1 cellular context compared by ENCODE assay signal in the genomic region with DNA sequence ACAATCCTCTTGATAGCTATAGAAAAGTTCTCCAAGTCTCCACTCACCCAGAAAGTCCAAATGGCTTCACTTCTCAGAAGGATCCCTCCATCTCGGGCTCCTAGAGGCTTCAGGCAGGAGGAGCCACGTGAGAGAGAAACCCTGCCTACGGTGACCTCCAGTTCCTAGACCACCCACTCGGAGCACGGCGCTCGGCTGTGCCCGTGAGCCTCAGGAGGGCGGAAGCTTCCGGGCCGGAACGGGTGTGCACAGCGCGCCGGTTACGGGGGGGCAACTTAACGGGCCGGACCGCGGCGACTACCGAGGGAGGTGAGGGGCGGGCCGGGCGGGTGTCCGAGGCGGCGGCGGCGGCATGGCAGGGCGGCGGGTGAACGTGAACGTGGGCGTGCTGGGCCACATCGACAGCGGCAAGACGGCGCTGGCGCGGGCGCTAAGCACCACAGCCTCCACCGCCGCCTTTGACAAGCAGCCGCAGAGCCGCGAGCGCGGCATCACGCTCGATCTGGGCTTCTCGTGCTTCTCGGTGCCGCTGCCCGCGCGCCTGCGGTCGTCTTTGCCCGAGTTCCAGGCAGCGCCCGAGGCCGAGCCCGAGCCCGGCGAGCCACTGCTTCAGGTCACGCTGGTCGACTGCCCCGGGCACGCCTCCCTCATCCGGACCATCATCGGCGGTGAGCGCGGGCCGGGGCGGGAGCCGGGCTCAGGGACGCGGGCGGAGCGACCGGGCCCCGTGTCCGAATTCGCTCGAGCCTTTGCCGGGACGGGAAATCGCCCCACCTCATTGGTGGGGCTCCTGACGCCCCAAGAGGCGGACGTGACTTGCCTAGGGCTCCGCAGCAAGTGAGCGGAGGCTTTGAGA.
TF ChIP-seq lines count a peak whose summit lies in the region.

A gene with protein sequence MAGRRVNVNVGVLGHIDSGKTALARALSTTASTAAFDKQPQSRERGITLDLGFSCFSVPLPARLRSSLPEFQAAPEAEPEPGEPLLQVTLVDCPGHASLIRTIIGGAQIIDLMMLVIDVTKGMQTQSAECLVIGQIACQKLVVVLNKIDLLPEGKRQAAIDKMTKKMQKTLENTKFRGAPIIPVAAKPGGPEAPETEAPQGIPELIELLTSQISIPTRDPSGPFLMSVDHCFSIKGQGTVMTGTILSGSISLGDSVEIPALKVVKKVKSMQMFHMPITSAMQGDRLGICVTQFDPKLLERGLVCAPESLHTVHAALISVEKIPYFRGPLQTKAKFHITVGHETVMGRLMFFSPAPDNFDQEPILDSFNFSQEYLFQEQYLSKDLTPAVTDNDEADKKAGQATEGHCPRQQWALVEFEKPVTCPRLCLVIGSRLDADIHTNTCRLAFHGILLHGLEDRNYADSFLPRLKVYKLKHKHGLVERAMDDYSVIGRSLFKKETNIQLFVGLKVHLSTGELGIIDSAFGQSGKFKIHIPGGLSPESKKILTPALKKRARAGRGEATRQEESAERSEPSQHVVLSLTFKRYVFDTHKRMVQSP (plus strand): TSS at position 326 of the 856 bp plus-strand sequence. CDS start 27 bp downstream, at position 353.

TF ChIP-seq in HepG2, 621 proteins besides CTCF, POLR2A, EP300 and RAD21 (continued from another document and continues in another):
- TF ChIP-seq, protein P1, sequence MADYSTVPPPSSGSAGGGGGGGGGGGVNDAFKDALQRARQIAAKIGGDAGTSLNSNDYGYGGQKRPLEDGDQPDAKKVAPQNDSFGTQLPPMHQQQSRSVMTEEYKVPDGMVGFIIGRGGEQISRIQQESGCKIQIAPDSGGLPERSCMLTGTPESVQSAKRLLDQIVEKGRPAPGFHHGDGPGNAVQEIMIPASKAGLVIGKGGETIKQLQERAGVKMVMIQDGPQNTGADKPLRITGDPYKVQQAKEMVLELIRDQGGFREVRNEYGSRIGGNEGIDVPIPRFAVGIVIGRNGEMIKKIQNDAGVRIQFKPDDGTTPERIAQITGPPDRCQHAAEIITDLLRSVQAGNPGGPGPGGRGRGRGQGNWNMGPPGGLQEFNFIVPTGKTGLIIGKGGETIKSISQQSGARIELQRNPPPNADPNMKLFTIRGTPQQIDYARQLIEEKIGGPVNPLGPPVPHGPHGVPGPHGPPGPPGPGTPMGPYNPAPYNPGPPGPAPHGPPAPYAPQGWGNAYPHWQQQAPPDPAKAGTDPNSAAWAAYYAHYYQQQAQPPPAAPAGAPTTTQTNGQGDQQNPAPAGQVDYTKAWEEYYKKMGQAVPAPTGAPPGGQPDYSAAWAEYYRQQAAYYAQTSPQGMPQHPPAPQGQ (CRISPR knock-in tag; IDR thresholded peaks at IDR 0.05; ENCODE audit: borderline replicate concordance), result 0 out of 2 replicates have a peak, but pooled peaks have one; percentile 27
- TF ChIP-seq ZNF776 (CRISPR knock-in tag; IDR thresholded peaks at IDR 0.05) (peak; percentile 93), ZSCAN30 (CRISPR knock-in tag; IDR thresholded peaks at IDR 0.05) (peak; percentile 82; the same call in 1 of the 2 replicates), ZNF605 (CRISPR knock-in tag; IDR thresholded peaks at IDR 0.05) (peak; percentile 17; the same call in 1 of the 2 replicates), ZNF468 (CRISPR knock-in tag; IDR thresholded peaks at IDR 0.05) (0 out of 2 replicates have a peak, but pooled peaks have one; percentile 81), ZNF354B (CRISPR knock-in tag; IDR thresholded peaks at IDR 0.05) (peak; percentile 70; the same call in 1 of the 2 replicates), ZNF160 (CRISPR knock-in tag; IDR thresholded peaks at IDR 0.05) (peak; percentile 94), ZNF549 (CRISPR knock-in tag; IDR thresholded peaks at IDR 0.05) (no peak), ZBTB42 (CRISPR knock-in tag; IDR thresholded peaks at IDR 0.05) (peak; percentile 81; the same call in 1 of the 2 replicates), JDP2 (CRISPR knock-in tag; IDR thresholded peaks at IDR 0.05; ENCODE audit: borderline replicate concordance) (no peak), SRF (IDR thresholded peaks at IDR 0.05; ENCODE audit: low read depth, low read length) (peak; percentile 42; the same call in 1 of the 2 replicates), MED1 (CRISPR knock-in tag; IDR thresholded peaks at IDR 0.05) (peak; percentile 90), DPF2 (CRISPR knock-in tag; IDR thresholded peaks at IDR 0.05; ENCODE audit: borderline replicate concordance, low read depth) (peak; percentile 34; the same call in 1 of the 2 replicates), KDM5B (CRISPR knock-in tag; IDR thresholded peaks at IDR 0.05; ENCODE audit: borderline replicate concordance) (peak; percentile 98; the same call in 1 of the 2 replicates), TCF7 (IDR thresholded peaks at IDR 0.05; ENCODE audit: low read depth) (no peak), RFX3 (CRISPR knock-in tag; IDR thresholded peaks at IDR 0.05) (0 out of 2 replicates have a peak, but pooled peaks have one; percentile 31), ZNF138 (CRISPR knock-in tag; IDR thresholded peaks at IDR 0.05; ENCODE audit: low read depth) (peak; percentile 95), THYN1 (CRISPR knock-in tag; IDR thresholded peaks at IDR 0.05; ENCODE audit: borderline replicate concordance, low read depth) (0 out of 2 replicates have a peak, but pooled peaks have one; percentile 74), ZNF333 (CRISPR knock-in tag; IDR thresholded peaks at IDR 0.05; ENCODE audit: borderline replicate concordance) (no peak; the same call in 1 of the 2 replicates)
- TF ChIP-seq, protein P2, sequence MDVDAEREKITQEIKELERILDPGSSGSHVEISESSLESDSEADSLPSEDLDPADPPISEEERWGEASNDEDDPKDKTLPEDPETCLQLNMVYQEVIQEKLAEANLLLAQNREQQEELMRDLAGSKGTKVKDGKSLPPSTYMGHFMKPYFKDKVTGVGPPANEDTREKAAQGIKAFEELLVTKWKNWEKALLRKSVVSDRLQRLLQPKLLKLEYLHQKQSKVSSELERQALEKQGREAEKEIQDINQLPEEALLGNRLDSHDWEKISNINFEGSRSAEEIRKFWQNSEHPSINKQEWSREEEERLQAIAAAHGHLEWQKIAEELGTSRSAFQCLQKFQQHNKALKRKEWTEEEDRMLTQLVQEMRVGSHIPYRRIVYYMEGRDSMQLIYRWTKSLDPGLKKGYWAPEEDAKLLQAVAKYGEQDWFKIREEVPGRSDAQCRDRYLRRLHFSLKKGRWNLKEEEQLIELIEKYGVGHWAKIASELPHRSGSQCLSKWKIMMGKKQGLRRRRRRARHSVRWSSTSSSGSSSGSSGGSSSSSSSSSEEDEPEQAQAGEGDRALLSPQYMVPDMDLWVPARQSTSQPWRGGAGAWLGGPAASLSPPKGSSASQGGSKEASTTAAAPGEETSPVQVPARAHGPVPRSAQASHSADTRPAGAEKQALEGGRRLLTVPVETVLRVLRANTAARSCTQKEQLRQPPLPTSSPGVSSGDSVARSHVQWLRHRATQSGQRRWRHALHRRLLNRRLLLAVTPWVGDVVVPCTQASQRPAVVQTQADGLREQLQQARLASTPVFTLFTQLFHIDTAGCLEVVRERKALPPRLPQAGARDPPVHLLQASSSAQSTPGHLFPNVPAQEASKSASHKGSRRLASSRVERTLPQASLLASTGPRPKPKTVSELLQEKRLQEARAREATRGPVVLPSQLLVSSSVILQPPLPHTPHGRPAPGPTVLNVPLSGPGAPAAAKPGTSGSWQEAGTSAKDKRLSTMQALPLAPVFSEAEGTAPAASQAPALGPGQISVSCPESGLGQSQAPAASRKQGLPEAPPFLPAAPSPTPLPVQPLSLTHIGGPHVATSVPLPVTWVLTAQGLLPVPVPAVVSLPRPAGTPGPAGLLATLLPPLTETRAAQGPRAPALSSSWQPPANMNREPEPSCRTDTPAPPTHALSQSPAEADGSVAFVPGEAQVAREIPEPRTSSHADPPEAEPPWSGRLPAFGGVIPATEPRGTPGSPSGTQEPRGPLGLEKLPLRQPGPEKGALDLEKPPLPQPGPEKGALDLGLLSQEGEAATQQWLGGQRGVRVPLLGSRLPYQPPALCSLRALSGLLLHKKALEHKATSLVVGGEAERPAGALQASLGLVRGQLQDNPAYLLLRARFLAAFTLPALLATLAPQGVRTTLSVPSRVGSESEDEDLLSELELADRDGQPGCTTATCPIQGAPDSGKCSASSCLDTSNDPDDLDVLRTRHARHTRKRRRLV (CRISPR knock-in tag; IDR thresholded peaks at IDR 0.05), result no peak; the same call in 1 of the 2 replicates
- TF ChIP-seq, protein P3, sequence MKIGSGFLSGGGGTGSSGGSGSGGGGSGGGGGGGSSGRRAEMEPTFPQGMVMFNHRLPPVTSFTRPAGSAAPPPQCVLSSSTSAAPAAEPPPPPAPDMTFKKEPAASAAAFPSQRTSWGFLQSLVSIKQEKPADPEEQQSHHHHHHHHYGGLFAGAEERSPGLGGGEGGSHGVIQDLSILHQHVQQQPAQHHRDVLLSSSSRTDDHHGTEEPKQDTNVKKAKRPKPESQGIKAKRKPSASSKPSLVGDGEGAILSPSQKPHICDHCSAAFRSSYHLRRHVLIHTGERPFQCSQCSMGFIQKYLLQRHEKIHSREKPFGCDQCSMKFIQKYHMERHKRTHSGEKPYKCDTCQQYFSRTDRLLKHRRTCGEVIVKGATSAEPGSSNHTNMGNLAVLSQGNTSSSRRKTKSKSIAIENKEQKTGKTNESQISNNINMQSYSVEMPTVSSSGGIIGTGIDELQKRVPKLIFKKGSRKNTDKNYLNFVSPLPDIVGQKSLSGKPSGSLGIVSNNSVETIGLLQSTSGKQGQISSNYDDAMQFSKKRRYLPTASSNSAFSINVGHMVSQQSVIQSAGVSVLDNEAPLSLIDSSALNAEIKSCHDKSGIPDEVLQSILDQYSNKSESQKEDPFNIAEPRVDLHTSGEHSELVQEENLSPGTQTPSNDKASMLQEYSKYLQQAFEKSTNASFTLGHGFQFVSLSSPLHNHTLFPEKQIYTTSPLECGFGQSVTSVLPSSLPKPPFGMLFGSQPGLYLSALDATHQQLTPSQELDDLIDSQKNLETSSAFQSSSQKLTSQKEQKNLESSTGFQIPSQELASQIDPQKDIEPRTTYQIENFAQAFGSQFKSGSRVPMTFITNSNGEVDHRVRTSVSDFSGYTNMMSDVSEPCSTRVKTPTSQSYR (CRISPR knock-in tag; IDR thresholded peaks at IDR 0.05; ENCODE audit: borderline replicate concordance), result peak; percentile 37; the same call in 1 of the 2 replicates
- TF ChIP-seq, protein P4, sequence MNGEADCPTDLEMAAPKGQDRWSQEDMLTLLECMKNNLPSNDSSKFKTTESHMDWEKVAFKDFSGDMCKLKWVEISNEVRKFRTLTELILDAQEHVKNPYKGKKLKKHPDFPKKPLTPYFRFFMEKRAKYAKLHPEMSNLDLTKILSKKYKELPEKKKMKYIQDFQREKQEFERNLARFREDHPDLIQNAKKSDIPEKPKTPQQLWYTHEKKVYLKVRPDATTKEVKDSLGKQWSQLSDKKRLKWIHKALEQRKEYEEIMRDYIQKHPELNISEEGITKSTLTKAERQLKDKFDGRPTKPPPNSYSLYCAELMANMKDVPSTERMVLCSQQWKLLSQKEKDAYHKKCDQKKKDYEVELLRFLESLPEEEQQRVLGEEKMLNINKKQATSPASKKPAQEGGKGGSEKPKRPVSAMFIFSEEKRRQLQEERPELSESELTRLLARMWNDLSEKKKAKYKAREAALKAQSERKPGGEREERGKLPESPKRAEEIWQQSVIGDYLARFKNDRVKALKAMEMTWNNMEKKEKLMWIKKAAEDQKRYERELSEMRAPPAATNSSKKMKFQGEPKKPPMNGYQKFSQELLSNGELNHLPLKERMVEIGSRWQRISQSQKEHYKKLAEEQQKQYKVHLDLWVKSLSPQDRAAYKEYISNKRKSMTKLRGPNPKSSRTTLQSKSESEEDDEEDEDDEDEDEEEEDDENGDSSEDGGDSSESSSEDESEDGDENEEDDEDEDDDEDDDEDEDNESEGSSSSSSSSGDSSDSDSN (CRISPR knock-in tag; IDR thresholded peaks at IDR 0.05), result peak; percentile 96
- TF ChIP-seq, protein P5, sequence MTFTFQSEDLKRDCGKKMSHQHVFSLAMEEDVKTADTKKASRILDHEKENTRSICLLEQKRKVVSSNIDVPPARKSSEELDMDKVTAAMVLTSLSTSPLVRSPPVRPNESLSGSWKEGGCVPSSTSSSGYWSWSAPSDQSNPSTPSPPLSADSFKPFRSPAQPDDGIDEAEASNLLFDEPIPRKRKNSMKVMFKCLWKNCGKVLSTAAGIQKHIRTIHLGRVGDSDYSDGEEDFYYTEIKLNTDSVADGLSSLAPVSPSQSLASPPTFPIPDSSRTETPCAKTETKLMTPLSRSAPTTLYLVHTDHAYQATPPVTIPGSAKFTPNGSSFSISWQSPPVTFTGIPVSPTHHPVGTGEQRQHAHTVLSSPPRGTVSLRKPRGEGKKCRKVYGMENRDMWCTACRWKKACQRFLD (CRISPR knock-in tag; IDR thresholded peaks at IDR 0.05; ENCODE audit: borderline replicate concordance), result no peak; the same call in 1 of the 2 replicates
- TF ChIP-seq, protein P6, sequence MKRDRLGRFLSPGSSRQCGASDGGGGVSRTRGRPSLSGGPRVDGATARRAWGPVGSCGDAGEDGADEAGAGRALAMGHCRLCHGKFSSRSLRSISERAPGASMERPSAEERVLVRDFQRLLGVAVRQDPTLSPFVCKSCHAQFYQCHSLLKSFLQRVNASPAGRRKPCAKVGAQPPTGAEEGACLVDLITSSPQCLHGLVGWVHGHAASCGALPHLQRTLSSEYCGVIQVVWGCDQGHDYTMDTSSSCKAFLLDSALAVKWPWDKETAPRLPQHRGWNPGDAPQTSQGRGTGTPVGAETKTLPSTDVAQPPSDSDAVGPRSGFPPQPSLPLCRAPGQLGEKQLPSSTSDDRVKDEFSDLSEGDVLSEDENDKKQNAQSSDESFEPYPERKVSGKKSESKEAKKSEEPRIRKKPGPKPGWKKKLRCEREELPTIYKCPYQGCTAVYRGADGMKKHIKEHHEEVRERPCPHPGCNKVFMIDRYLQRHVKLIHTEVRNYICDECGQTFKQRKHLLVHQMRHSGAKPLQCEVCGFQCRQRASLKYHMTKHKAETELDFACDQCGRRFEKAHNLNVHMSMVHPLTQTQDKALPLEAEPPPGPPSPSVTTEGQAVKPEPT (CRISPR knock-in tag; IDR thresholded peaks at IDR 0.05; ENCODE audit: low read depth), result peak; percentile 90
- TF ChIP-seq, protein P7, sequence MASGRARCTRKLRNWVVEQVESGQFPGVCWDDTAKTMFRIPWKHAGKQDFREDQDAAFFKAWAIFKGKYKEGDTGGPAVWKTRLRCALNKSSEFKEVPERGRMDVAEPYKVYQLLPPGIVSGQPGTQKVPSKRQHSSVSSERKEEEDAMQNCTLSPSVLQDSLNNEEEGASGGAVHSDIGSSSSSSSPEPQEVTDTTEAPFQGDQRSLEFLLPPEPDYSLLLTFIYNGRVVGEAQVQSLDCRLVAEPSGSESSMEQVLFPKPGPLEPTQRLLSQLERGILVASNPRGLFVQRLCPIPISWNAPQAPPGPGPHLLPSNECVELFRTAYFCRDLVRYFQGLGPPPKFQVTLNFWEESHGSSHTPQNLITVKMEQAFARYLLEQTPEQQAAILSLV (CRISPR knock-in tag; IDR thresholded peaks at IDR 0.05; ENCODE audit: borderline replicate concordance), result peak; percentile 87; the same call in 1 of the 2 replicates
- TF ChIP-seq, protein P8, sequence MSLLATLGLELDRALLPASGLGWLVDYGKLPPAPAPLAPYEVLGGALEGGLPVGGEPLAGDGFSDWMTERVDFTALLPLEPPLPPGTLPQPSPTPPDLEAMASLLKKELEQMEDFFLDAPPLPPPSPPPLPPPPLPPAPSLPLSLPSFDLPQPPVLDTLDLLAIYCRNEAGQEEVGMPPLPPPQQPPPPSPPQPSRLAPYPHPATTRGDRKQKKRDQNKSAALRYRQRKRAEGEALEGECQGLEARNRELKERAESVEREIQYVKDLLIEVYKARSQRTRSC (CRISPR knock-in tag; IDR thresholded peaks at IDR 0.05; ENCODE audit: low read depth), result no peak
- TF ChIP-seq, protein P9, sequence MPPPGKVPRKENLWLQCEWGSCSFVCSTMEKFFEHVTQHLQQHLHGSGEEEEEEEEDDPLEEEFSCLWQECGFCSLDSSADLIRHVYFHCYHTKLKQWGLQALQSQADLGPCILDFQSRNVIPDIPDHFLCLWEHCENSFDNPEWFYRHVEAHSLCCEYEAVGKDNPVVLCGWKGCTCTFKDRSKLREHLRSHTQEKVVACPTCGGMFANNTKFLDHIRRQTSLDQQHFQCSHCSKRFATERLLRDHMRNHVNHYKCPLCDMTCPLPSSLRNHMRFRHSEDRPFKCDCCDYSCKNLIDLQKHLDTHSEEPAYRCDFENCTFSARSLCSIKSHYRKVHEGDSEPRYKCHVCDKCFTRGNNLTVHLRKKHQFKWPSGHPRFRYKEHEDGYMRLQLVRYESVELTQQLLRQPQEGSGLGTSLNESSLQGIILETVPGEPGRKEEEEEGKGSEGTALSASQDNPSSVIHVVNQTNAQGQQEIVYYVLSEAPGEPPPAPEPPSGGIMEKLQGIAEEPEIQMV (CRISPR knock-in tag; IDR thresholded peaks at IDR 0.05; ENCODE audit: low read depth), result peak; percentile 47; the same call in 1 of the 2 replicates
